ENCODE assay signal across 14 cellular contexts in the genomic region with DNA sequence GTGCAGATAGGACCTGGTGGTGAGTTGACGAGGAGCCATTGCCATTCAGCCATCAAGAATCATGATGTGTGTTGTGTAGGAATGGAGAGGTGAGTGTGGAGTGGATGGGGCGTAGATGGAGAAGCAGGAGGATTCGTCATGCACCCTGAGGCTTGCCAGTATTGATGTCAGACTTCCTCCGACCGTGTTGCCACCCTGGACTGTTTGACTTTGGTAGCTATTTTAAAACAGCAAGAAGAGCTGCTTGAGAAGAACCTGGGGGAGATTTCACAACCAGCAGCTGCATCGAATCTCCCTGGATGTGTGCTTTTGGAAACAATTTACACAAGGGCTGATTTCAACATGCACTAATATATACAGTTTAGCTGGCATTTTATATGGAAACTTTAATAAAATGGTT.
A peak's percentile ranks its signal among the peaks of the same experiment; 100 is the strongest.
DNase-seq lines count a peak whose midpoint lies in the region; ATAC-seq and TF ChIP-seq lines count a peak whose summit lies in the region.
"Had no signal": no experiment of that assay in that cellular context is flagged by ENCODE, and none has a peak within 500 bp of the region (broad histone marks: within the 10 kb centered on the region; RNA-seq: fewer than 3 reads in every experiment).

No MANE protein-coding gene starts in this region.

- peaks cover 24% of the 10 kb centered on the region for H3K4me1 Mint-ChIP-seq in nephron progenitor cell

- H3F3A ChIP-seq in smooth muscle cell (ENCODE audit: low read depth), result peaks cover 8% of the 10 kb centered on the region

- H3K36me3 ChIP-seq in RWPE2 (ENCODE audit: low read depth) (no peaks in the 10 kb centered on the region), esophagus squamous epithelium (no peaks in the 10 kb centered on the region), smooth muscle cell (ENCODE audit: low read depth) (no peaks in the 10 kb centered on the region), adrenal gland (replicated peaks in 1 of 2) (no peaks in the 10 kb centered on the region)

- peaks cover 26% of the 10 kb centered on the region for H3K4me1 ChIP-seq in RWPE2 (ENCODE audit: insufficient read depth, poor library complexity, severe bottlenecking)
- peaks cover 9 to 79% (median 36%) of the 10 kb centered on the region in 3 donors for H3K4me1 ChIP-seq in esophagus squamous epithelium
- H3K4me1 ChIP-seq in smooth muscle cell (ENCODE audit: low read depth), result peaks cover 4% of the 10 kb centered on the region
- H3K4me1 ChIP-seq in adrenal gland (replicated peaks in 1 of 2), result peaks cover 0 to 4% of the 10 kb centered on the region in 2 donors

- H3K27me3 Mint-ChIP-seq in nephron progenitor cell (ENCODE audit: low read depth, poor library complexity), result no peaks in the 10 kb centered on the region

- ATAC-seq in RWPE2 (ENCODE audit: low read depth) (peak; percentile 40; the same call in 2 of the 3 replicates), HG02884 (IDR thresholded peaks at IDR 0.05; ENCODE audit: unreplicated experiment) (no peak)

- peak overlapping the region; percentile 24 for H3K27ac ChIP-seq in RWPE2 (ENCODE audit: poor library complexity, severe bottlenecking)
- H3K27ac ChIP-seq in esophagus squamous epithelium, result peak overlapping the region in 3 of 4 donors; percentile 32 to 69 (median 66)
- peak overlapping the region; percentile 3 for H3K27ac ChIP-seq in smooth muscle cell (ENCODE audit: low read depth)
- H3K27ac ChIP-seq in adrenal gland, result no peak overlapping the region
- H3K27ac ChIP-seq: 22Rv1 had no signal

- H3K79me2 ChIP-seq in smooth muscle cell (ENCODE audit: low read depth), result no peaks in the 10 kb centered on the region

- H3K27me3 ChIP-seq in RWPE2 (ENCODE audit: insufficient read depth, poor library complexity, severe bottlenecking) (no peaks in the 10 kb centered on the region), esophagus squamous epithelium (no peaks in the 10 kb centered on the region), smooth muscle cell (ENCODE audit: low read depth) (no peaks in the 10 kb centered on the region), adrenal gland (no peaks in the 10 kb centered on the region)

- intact Hi-C loops in esophagus squamous epithelium (cut with DNase I), result no loop called here
- intact Hi-C loops in adrenal gland (cut with DNase I), result loop anchor here in 1 of 2 donors (10.0 kb wide), 1 partner anchor 211 kb away; no protein-coding TSS in a partner anchor

- peaks cover 4% of the 10 kb centered on the region for H3K9me3 Mint-ChIP-seq in nephron progenitor cell
- H3K9me3 Mint-ChIP-seq: T-helper 1 cell treated with Interleukin-12 subunit alpha and Interleukin-12 subunit beta and Interleukin-4 antibody, amounts not matched to agents 30 μg/mL and 1 μg/mL, for 36 hours had no signal

- TF ChIP-seq POLR2A in esophagus squamous epithelium (IDR thresholded peaks at IDR 0.05), result no peak
- no peak for TF ChIP-seq POLR2A in adrenal gland (IDR thresholded peaks at IDR 0.05)

- H3K36me3 Mint-ChIP-seq in nephron progenitor cell (ENCODE audit: low read depth), result peaks cover 4% of the 10 kb centered on the region

- no peak overlapping the region for H3K27ac Mint-ChIP-seq in nephron progenitor cell
- H3K27ac Mint-ChIP-seq: T-helper 1 cell treated with Interleukin-12 subunit alpha and Interleukin-12 subunit beta and Interleukin-4 antibody, amounts not matched to agents 30 μg/mL and 1 μg/mL, for 36 hours had no signal

- H3K4me3 Mint-ChIP-seq in nephron progenitor cell, result no peak overlapping the region
- H3K4me3 Mint-ChIP-seq: T-helper 1 cell treated with Interleukin-12 subunit alpha and Interleukin-12 subunit beta and Interleukin-4 antibody, amounts not matched to agents 30 μg/mL and 1 μg/mL, for 36 hours had no signal

- no peak overlapping the region for H3K4me3 ChIP-seq in RWPE2 (ENCODE audit: severe bottlenecking)
- no peak overlapping the region for H3K4me3 ChIP-seq in esophagus squamous epithelium
- H3K4me3 ChIP-seq in smooth muscle cell, result no peak overlapping the region
- no peak overlapping the region for H3K4me3 ChIP-seq in adrenal gland

- TF ChIP-seq CTCF in RWPE2 (IDR thresholded peaks at IDR 0.05; ENCODE audit: poor library complexity, severe bottlenecking) (no peak), esophagus squamous epithelium (IDR thresholded peaks at IDR 0.05) (no peak), smooth muscle cell (IDR thresholded peaks at IDR 0.05; ENCODE audit: borderline replicate concordance, insufficient read depth, poor library complexity, severe bottlenecking) (no peak), adrenal gland (IDR thresholded peaks at IDR 0.05) (no peak), nephron progenitor cell (IDR thresholded peaks at IDR 0.05) (no peak)

- H3K9ac ChIP-seq in smooth muscle cell (ENCODE audit: low read depth), result no peak overlapping the region

- H2AFZ ChIP-seq in smooth muscle cell (ENCODE audit: low read depth), result no peak overlapping the region

- peak; percentile 27 to 59 for DNase-seq in NOMO-1 (lab: John Stamatoyannopoulos, UW; ENCODE audit: unreplicated experiment in 2 of 2)
- no peak for DNase-seq in NOMO-1 treated with dmso at 0.1 percent for 144 hours (lab: John Stamatoyannopoulos, UW; ENCODE audit: unreplicated experiment)
- peak; percentile 57 for DNase-seq in RWPE2 (ENCODE audit: low spot score)
- no peak for DNase-seq in esophagus squamous epithelium (lab: John Stamatoyannopoulos, UW)
- no peak for DNase-seq in smooth muscle cell (lab: John Stamatoyannopoulos, UW; ENCODE audit: unreplicated experiment)
- no peak for DNase-seq in adrenal gland
- DNase-seq in nephron progenitor cell, result no peak
- DNase-seq: aorta, DND-41, NCI-H1092 treated with DMSO at 0.1 percent for 48 hours, NCI-H526 treated with DMSO at 0.1 percent for 48 hours had no signal

- WGBS in esophagus squamous epithelium, 2 donors, result 30 to 45% methylated on average over 6 of the region's 6 CpGs
- 80% methylated on average over 6 of the region's 6 CpGs for WGBS in smooth muscle cell (ENCODE audit: low lambda C conversion rate)
- WGBS in adrenal gland, 4 donors, result 76 to 82% (median 79%) methylated on average over 6 of the region's 6 CpGs

- H3K4me2 ChIP-seq in smooth muscle cell, result no peak overlapping the region

- no peaks in the 10 kb centered on the region for H3K9me3 ChIP-seq in RWPE2 (ENCODE audit: severe bottlenecking)
- no peaks in the 10 kb centered on the region for H3K9me3 ChIP-seq in esophagus squamous epithelium
- H3K9me3 ChIP-seq in smooth muscle cell (replicated peaks; ENCODE audit: low read depth), result no peaks in the 10 kb centered on the region
- H3K9me3 ChIP-seq in adrenal gland (replicated peaks in 1 of 3), result no peaks in the 10 kb centered on the region

- H4K20me1 ChIP-seq in smooth muscle cell (ENCODE audit: low read depth), result no peaks in the 10 kb centered on the region

Comparison
In these comparisons a context has a peak if more than half of its experiments do, and no peak if none do; other contexts are left out.
1. DNase-seq: peak in NOMO-1 (2 of 2) and RWPE2 (single experiment); none in NOMO-1 treated with dmso at 0.1 percent for 144 hours (single experiment), esophagus squamous epithelium (single experiment), smooth muscle cell (single experiment), adrenal gland (0 of 7) and nephron progenitor cell (single experiment).
2. H3K27ac ChIP-seq: peak in RWPE2 (single experiment), esophagus squamous epithelium (3 of 4) and smooth muscle cell (single experiment); none in adrenal gland (0 of 5).